Comparison of ENCODE assay signal across 18 cellular contexts in genomic region chr3:178859386-178859785, GRCh38.
"Had no signal": no experiment of that assay in that cellular context is flagged by ENCODE, and none has a peak within 500 bp of the region (broad histone marks: within the 10 kb centered on the region; RNA-seq: fewer than 3 reads in every experiment).

No MANE protein-coding gene starts in this region.

- H3K36me3 ChIP-seq: brain microvascular endothelial cell, colonic mucosa, gastrocnemius medialis, left ventricle myocardium inferior, prostate gland, right atrium auricular region, upper lobe of right lung had no signal

- DNase-seq: activated CD4-positive, alpha-beta T cell treated with anti-CD3 and anti-CD28 coated beads, Interleukin-2, amount 50 U/mL, for 4 hours; activated effector memory CD4-positive, alpha-beta T cell treated with anti-CD3 and anti-CD28 coated beads, Interleukin-2, amount 50 U/mL, for 16 hours; activated naive CD4-positive, alpha-beta T cell treated with anti-CD3 and anti-CD28 coated beads, Interleukin-2, amount 50 U/mL, for 16 hours; activated T-cell treated with anti-CD3 and anti-CD28 coated beads, Interleukin-2, amount 50 U/mL, for 72 hours; aorta; brain microvascular endothelial cell; central memory CD4-positive, alpha-beta T cell; colonic mucosa; gastrocnemius medialis; head of caudate nucleus; immature natural killer cell; kidney glomerular epithelial cell; left ventricle myocardium inferior; mammary epithelial cell; upper lobe of right lung had no signal

- H3K27ac Mint-ChIP-seq: activated T-cell treated with anti-CD3 and anti-CD28 coated beads, Interleukin-2, amount 50 U/mL, for 72 hours; immature natural killer cell; T-helper 1 cell treated with Interleukin-12 subunit alpha and Interleukin-12 subunit beta and Interleukin-4 antibody, amounts not matched to agents 30 μg/mL and 1 μg/mL, for 36 hours had no signal

- H3K4me1 ChIP-seq: colonic mucosa, gastrocnemius medialis, left ventricle myocardium inferior, prostate gland, right atrium auricular region, upper lobe of right lung had no signal

- H3K4me3 ChIP-seq: colonic mucosa, gastrocnemius medialis, left ventricle myocardium inferior, prostate gland, right atrium auricular region, upper lobe of right lung had no signal

- H3K36me3 Mint-ChIP-seq: immature natural killer cell had no signal

- H3K9me3 ChIP-seq: colonic mucosa, gastrocnemius medialis, left ventricle myocardium inferior, prostate gland, right atrium auricular region, upper lobe of right lung had no signal

- H3K27me3 ChIP-seq: brain microvascular endothelial cell, colonic mucosa, gastrocnemius medialis, right atrium auricular region, upper lobe of right lung had no signal

- H3K27ac ChIP-seq: brain microvascular endothelial cell, colonic mucosa, gastrocnemius medialis, left ventricle myocardium inferior, prostate gland, right atrium auricular region, upper lobe of right lung had no signal

- H3K4me3 Mint-ChIP-seq: activated T-cell treated with anti-CD3 and anti-CD28 coated beads, Interleukin-2, amount 50 U/mL, for 72 hours; immature natural killer cell; T-helper 1 cell treated with Interleukin-12 subunit alpha and Interleukin-12 subunit beta and Interleukin-4 antibody, amounts not matched to agents 30 μg/mL and 1 μg/mL, for 36 hours had no signal

- H3K9me3 Mint-ChIP-seq: T-helper 1 cell treated with Interleukin-12 subunit alpha and Interleukin-12 subunit beta and Interleukin-4 antibody, amounts not matched to agents 30 μg/mL and 1 μg/mL, for 36 hours had no signal

- ATAC-seq: activated T-cell treated with anti-CD3 and anti-CD28 coated beads, Interleukin-2, amount 50 U/mL, for 72 hours; gastrocnemius medialis; upper lobe of right lung had no signal

- H3K4me1 Mint-ChIP-seq: immature natural killer cell had no signal
